In genomic region chr15:79455361-79455760, GRCh38 we compare ENCODE assay signal across 24 cellular contexts.
"Had no signal": no experiment of that assay in that cellular context is flagged by ENCODE, and none has a peak within 500 bp of the region (broad histone marks: within the 10 kb centered on the region; RNA-seq: fewer than 3 reads in every experiment).

No MANE protein-coding gene starts in this region.

- H3K27ac ChIP-seq: coronary artery, gastroesophageal sphincter, heart right ventricle, ovary, psoas muscle, testis, upper lobe of left lung had no signal

- H3K9me3 Mint-ChIP-seq: activated CD4-positive, alpha-beta T cell treated with anti-CD3 and anti-CD28 coated beads, Interleukin-2, amount 10 ng/mL, durations not matched to agents 7 days and 5 days; activated naive CD8-positive, alpha-beta T cell treated with anti-CD3 and anti-CD28 coated beads, Interleukin-2, amount 10 ng/mL, durations not matched to agents 7 days and 5 days; activated T-cell treated with anti-CD3 and anti-CD28 coated beads, Interleukin-2, amount 50 U/mL, for 24 hours; activated T-helper 2 cell treated with anti-CD3 and anti-CD28 coated beads, Interferon-gamma antibody, Interleukin-2, Interleukin-4, amounts not matched to agents 10 μg/mL and 5 μg/mL and 100 μg/mL, durations not matched to agents 14 hours and 24 hours and 36 hours; immature natural killer cell; naive thymus-derived CD8-positive, alpha-beta T cell; stimulated activated effector memory CD8-positive, alpha-beta T cell treated with anti-CD3 and anti-CD28 coated beads, Interleukin-12 subunit alpha, Interleukin-12 subunit beta, amount 100 ng/mL, for 72 hours; T-helper 2 cell treated with Interferon-gamma antibody and Interleukin-4, amounts not matched to agents 5 μg/mL and 100 μg/mL, for 36 hours had no signal

- H3K9me3 ChIP-seq: gastroesophageal sphincter, heart right ventricle, ovary, psoas muscle, testis, upper lobe of left lung had no signal

- DNase-seq: activated CD4-positive, alpha-beta T cell treated with anti-CD3 and anti-CD28 coated beads, Interleukin-2, amount 10 ng/mL, durations not matched to agents 7 days and 5 days; activated CD4-positive, CD25-positive, alpha-beta regulatory T cell; activated CD8-positive, alpha-beta T cell treated with anti-CD3 and anti-CD28 coated beads, Interleukin-2, amount 10 ng/mL, durations not matched to agents 7 days and 5 days; activated naive CD4-positive, alpha-beta T cell treated with Interleukin-2 at 50 U/mL for 16 hours; activated naive CD8-positive, alpha-beta T cell treated with anti-CD3 and anti-CD28 coated beads, Interleukin-2, amount 10 ng/mL, durations not matched to agents 7 days and 5 days; activated T-cell treated with anti-CD3 and anti-CD28 coated beads, Interleukin-2, amount 50 U/mL, for 24 hours; aorta; erythroblast; heart right ventricle; immature natural killer cell; mesendoderm; naive thymus-derived CD8-positive, alpha-beta T cell; ovary; psoas muscle; right cardiac atrium; small intestine; stimulated activated CD4-positive, alpha-beta T cell treated with anti-CD3 and anti-CD28 coated beads, Interleukin-4, amount 100 ng/mL, for 1 hour; testis; upper lobe of left lung had no signal

- H3K36me3 ChIP-seq: gastroesophageal sphincter, heart right ventricle, ovary, upper lobe of left lung had no signal

- H3K4me1 Mint-ChIP-seq: activated CD4-positive, alpha-beta T cell treated with anti-CD3 and anti-CD28 coated beads, Interleukin-2, amount 10 ng/mL, durations not matched to agents 7 days and 5 days; activated naive CD8-positive, alpha-beta T cell treated with anti-CD3 and anti-CD28 coated beads, Interleukin-2, amount 10 ng/mL, durations not matched to agents 7 days and 5 days; immature natural killer cell; naive thymus-derived CD8-positive, alpha-beta T cell; stimulated activated effector memory CD8-positive, alpha-beta T cell treated with anti-CD3 and anti-CD28 coated beads, Interleukin-12 subunit alpha, Interleukin-12 subunit beta, amount 100 ng/mL, for 72 hours had no signal

- H3K4me1 ChIP-seq: gastroesophageal sphincter, heart right ventricle, psoas muscle, testis, upper lobe of left lung had no signal

- H3K4me3 ChIP-seq: coronary artery, gastroesophageal sphincter, heart right ventricle, ovary, psoas muscle, testis, upper lobe of left lung had no signal

- H3K27me3 ChIP-seq: ovary, testis, upper lobe of left lung had no signal

- H3K4me3 Mint-ChIP-seq: activated CD4-positive, alpha-beta T cell treated with anti-CD3 and anti-CD28 coated beads, Interleukin-2, amount 10 ng/mL, durations not matched to agents 7 days and 5 days; activated CD8-positive, alpha-beta T cell treated with anti-CD3 and anti-CD28 coated beads, Interleukin-2, amount 10 ng/mL, durations not matched to agents 7 days and 5 days; activated naive CD8-positive, alpha-beta T cell treated with anti-CD3 and anti-CD28 coated beads, Interleukin-2, amount 10 ng/mL, durations not matched to agents 7 days and 5 days; activated T-cell treated with anti-CD3 and anti-CD28 coated beads, Interleukin-2, amount 50 U/mL, for 24 hours; immature natural killer cell; naive thymus-derived CD8-positive, alpha-beta T cell; stimulated activated effector memory CD8-positive, alpha-beta T cell treated with anti-CD3 and anti-CD28 coated beads, Interleukin-12 subunit alpha, Interleukin-12 subunit beta, amount 100 ng/mL, for 72 hours; T-helper 2 cell treated with Interferon-gamma antibody and Interleukin-4, amounts not matched to agents 5 μg/mL and 100 μg/mL, for 36 hours had no signal

- ATAC-seq: activated CD8-positive, alpha-beta T cell treated with anti-CD3 and anti-CD28 coated beads, Interleukin-2, amount 10 ng/mL, durations not matched to agents 7 days and 5 days; gastroesophageal sphincter; heart right ventricle; naive thymus-derived CD8-positive, alpha-beta T cell; psoas muscle; right cardiac atrium; stimulated activated effector memory CD8-positive, alpha-beta T cell treated with anti-CD3 and anti-CD28 coated beads, Interleukin-12 subunit alpha, Interleukin-12 subunit beta, amount 100 ng/mL, for 72 hours had no signal

- H3K27me3 Mint-ChIP-seq: activated T-cell treated with anti-CD3 and anti-CD28 coated beads, Interleukin-2, amount 50 U/mL, for 24 hours had no signal

- H3K27ac Mint-ChIP-seq: activated CD4-positive, alpha-beta T cell treated with anti-CD3 and anti-CD28 coated beads, Interleukin-2, amount 10 ng/mL, durations not matched to agents 7 days and 5 days; activated CD8-positive, alpha-beta T cell treated with anti-CD3 and anti-CD28 coated beads, Interleukin-2, amount 10 ng/mL, durations not matched to agents 7 days and 5 days; activated naive CD8-positive, alpha-beta T cell treated with anti-CD3 and anti-CD28 coated beads, Interleukin-2, amount 10 ng/mL, durations not matched to agents 7 days and 5 days; activated T-cell treated with anti-CD3 and anti-CD28 coated beads, Interleukin-2, amount 50 U/mL, for 24 hours; activated T-helper 2 cell treated with anti-CD3 and anti-CD28 coated beads, Interferon-gamma antibody, Interleukin-2, Interleukin-4, amounts not matched to agents 10 μg/mL and 5 μg/mL and 100 μg/mL, durations not matched to agents 14 hours and 24 hours and 36 hours; immature natural killer cell; naive thymus-derived CD8-positive, alpha-beta T cell; stimulated activated effector memory CD8-positive, alpha-beta T cell treated with anti-CD3 and anti-CD28 coated beads, Interleukin-12 subunit alpha, Interleukin-12 subunit beta, amount 100 ng/mL, for 72 hours; T-helper 2 cell treated with Interferon-gamma antibody and Interleukin-4, amounts not matched to agents 5 μg/mL and 100 μg/mL, for 36 hours had no signal

- H3K36me3 Mint-ChIP-seq: activated naive CD8-positive, alpha-beta T cell treated with anti-CD3 and anti-CD28 coated beads, Interleukin-2, amount 10 ng/mL, durations not matched to agents 7 days and 5 days; immature natural killer cell; stimulated activated effector memory CD8-positive, alpha-beta T cell treated with anti-CD3 and anti-CD28 coated beads, Interleukin-12 subunit alpha, Interleukin-12 subunit beta, amount 100 ng/mL, for 72 hours had no signal
